Comparison of ENCODE assay signal across 22 cellular contexts in genomic region chr4:24836843-24837242, GRCh38. TPM values are rescaled to one million over a fixed set of nuclear protein-coding genes. Genes with fewer than 3 reads are reported as not detected.
A peak's percentile ranks its signal among the peaks of the same experiment; 100 is the strongest.
DNase-seq lines count a peak whose midpoint lies in the region; ATAC-seq and TF ChIP-seq lines count a peak whose summit lies in the region.
"Had no signal": no experiment of that assay in that cellular context is flagged by ENCODE, and none has a peak within 500 bp of the region (broad histone marks: within the 10 kb centered on the region; RNA-seq: fewer than 3 reads in every experiment).

No MANE protein-coding gene starts in this region.

- TF ChIP-seq POLR2A in esophagus muscularis mucosa (IDR thresholded peaks at IDR 0.05; ENCODE audit: low read depth), result no peak

- H3K36me3 ChIP-seq in esophagus muscularis mucosa (peaks cover 17 to 54% (median 38%) of the 10 kb centered on the region in 4 donors), aorta (ENCODE audit: control insufficient read depth in 1 of 2, insufficient read depth in 2 of 2, low read length in 1 of 2) (peaks cover 0 to 4% of the 10 kb centered on the region in 2 donors), tibial artery (peaks cover 26 to 33% (median 30%) of the 10 kb centered on the region in 3 donors)

- 69% methylated on average over 4 of the region's 4 CpGs for WGBS in esophagus muscularis mucosa
- WGBS in aorta, 2 donors, result 34 to 37% methylated on average over 4 of the region's 4 CpGs

- no peak for TF ChIP-seq CTCF in esophagus muscularis mucosa (IDR thresholded peaks at IDR 0.05)
- TF ChIP-seq CTCF in tibial artery (IDR thresholded peaks at IDR 0.05), result no peak

- H3K4me3 ChIP-seq in esophagus muscularis mucosa (no peak overlapping the region), aorta (ENCODE audit: low read length in 2 of 2) (no peak overlapping the region), tibial artery (no peak overlapping the region)
- H3K4me3 ChIP-seq: BLaER1 treated with 17β-estradiol and CSF1 and Interleukin-3, amounts not matched to agents 10 nM and 100 nM had no signal

- H3K9me3 ChIP-seq in esophagus muscularis mucosa (no peaks in the 10 kb centered on the region), aorta (ENCODE audit: control insufficient read depth, low read length) (no peaks in the 10 kb centered on the region), tibial artery (no peaks in the 10 kb centered on the region)
- H3K9me3 ChIP-seq: Caco-2 had no signal

- intact Hi-C loops in esophagus muscularis mucosa (cut with DNase I), result no loop called here
- intact Hi-C loops in aorta (cut with DNase I), result loop anchor here in 1 of 2 donors (5.0 kb wide), 1 partner anchor 40 kb away; the partner anchor contains the start of gene SOD3
- intact Hi-C loops in tibial artery (cut with DNase I; ENCODE audit: low total_unique reads), result no loop called here

- in situ Hi-C loops in ACHN (cut with HindIII; ENCODE audit: low pct_ligation_motif_present, low pct_unique_long_range_greater_than_20kb, low sequenced_read_pairs), result no loop called here

- DNase-seq in esophagus muscularis mucosa (ENCODE audit: extremely low spot score), result no peak
- DNase-seq in aorta, result peak in 1 of 2 donors; percentile 75
- no peak for DNase-seq in tibial artery
- no peak for DNase-seq in ACHN
- no peak for DNase-seq in NCI-H2029 (lab: John Stamatoyannopoulos, UW)
- DNase-seq: Caco-2; CD4-positive, alpha-beta memory T cell; DMS 273 treated with DMSO at 0.1 percent for 48 hours; DND-41; H7; Kasumi-1; NCI-H1694 treated with DMSO at 0.1 percent for 48 hours; NCI-H446; NCI-H526; SW 1271 had no signal

- H3K27ac ChIP-seq in esophagus muscularis mucosa (replicated peaks in 1 of 4), result peak overlapping the region in 3 of 4 donors; percentile 15 to 51 (median 46)
- peak overlapping the region; percentile 7 to 40 for H3K27ac ChIP-seq in aorta (ENCODE audit: low read depth in 1 of 2, low read length in 2 of 2)
- H3K27ac ChIP-seq in tibial artery, result no peak overlapping the region
- H3K27ac ChIP-seq: BLaER1 treated with 17β-estradiol and CSF1 and Interleukin-3, amounts not matched to agents 10 nM and 100 nM had no signal

- ATAC-seq in GM21360 (IDR thresholded peaks at IDR 0.05; ENCODE audit: unreplicated experiment), result peak; percentile 64
- ATAC-seq in HG02885 (IDR thresholded peaks at IDR 0.05; ENCODE audit: poor library complexity, unreplicated experiment), result peak; percentile 74
- ATAC-seq in aorta (ENCODE audit: low FRiP score), result no peak
- ATAC-seq in HG03095 (IDR thresholded peaks at IDR 0.05; ENCODE audit: unreplicated experiment), result no peak
- ATAC-seq: Right ventricle myocardium inferior had no signal

- H3K27me3 ChIP-seq in esophagus muscularis mucosa (no peaks in the 10 kb centered on the region), aorta (ENCODE audit: control insufficient read depth in 1 of 2, insufficient read depth in 2 of 2, low read length in 1 of 2) (no peaks in the 10 kb centered on the region), tibial artery (no peaks in the 10 kb centered on the region)
- H3K27me3 ChIP-seq: BLaER1 treated with 17β-estradiol and CSF1 and Interleukin-3, amounts not matched to agents 10 nM and 100 nM had no signal

- H3K4me1 ChIP-seq in esophagus muscularis mucosa, result peaks cover 0 to 47% (median 41%) of the 10 kb centered on the region in 4 donors
- H3K4me1 ChIP-seq in aorta (ENCODE audit: control insufficient read depth in 1 of 2, insufficient read depth in 2 of 2, low read length in 2 of 2), result peaks cover 0 to 7% of the 10 kb centered on the region in 2 donors
- peaks cover 0 to 14% (median 2%) of the 10 kb centered on the region in 4 donors for H3K4me1 ChIP-seq in tibial artery
- H3K4me1 ChIP-seq: Caco-2 had no signal

- TF ChIP-seq EP300 in esophagus muscularis mucosa (IDR thresholded peaks at IDR 0.05), result no peak

RNA-seq across cellular contexts. Expression of gene SOD3, which starts 41.5 kb away (rescaled TPM):
- total RNA-seq in esophagus muscularis mucosa, result 1,000 to 10,000 TPM in 1 of 4 donors, 100 to 1,000 TPM in 3; 404 to 1,012 (median 570) TPM
- total RNA-seq in aorta, result 100 to 1,000 TPM; 356 to 380 TPM
- polyA plus RNA-seq in aorta, result 100 to 1,000 TPM; 108 to 315 TPM
- total RNA-seq: CD4-positive, alpha-beta memory T cell; MCF 10A; SK-MEL-5 had no signal
- polyA plus RNA-seq: CD4-positive, alpha-beta memory T cell had no signal

Comparison
In these comparisons a context has a peak if more than half of its experiments do, and no peak if none do; other contexts are left out.
1. ATAC-seq: peak in GM21360 (single experiment) and HG02885 (single experiment); none in aorta (single experiment) and HG03095 (single experiment).
2. H3K27ac ChIP-seq: peak in esophagus muscularis mucosa (3 of 4) and aorta (2 of 2); none in tibial artery (0 of 2).